In genomic region chr7:116554436-116554835, GRCh38 we compare ENCODE assay signal across 18 cellular contexts. TPM values are rescaled to one million over a fixed set of nuclear protein-coding genes. Genes with fewer than 3 reads are reported as not detected.
DNase-seq lines count a peak whose midpoint lies in the region; ATAC-seq and TF ChIP-seq lines count a peak whose summit lies in the region.
"Had no signal": no experiment of that assay in that cellular context is flagged by ENCODE, and none has a peak within 500 bp of the region (broad histone marks: within the 10 kb centered on the region; RNA-seq: fewer than 3 reads in every experiment).

No MANE protein-coding gene starts in this region.

- intact Hi-C loops in right cardiac atrium (cut with DNase I) (no loop called here), tibial artery (cut with DNase I; ENCODE audit: low total_unique reads) (no loop called here), spleen (cut with DNase I; ENCODE audit: low total_unique reads) (no loop called here), lower leg skin (cut with DNase I; ENCODE audit: low total_unique reads) (no loop called here)

- ATAC-seq in right cardiac atrium: no peak
- ATAC-seq: K562; stimulated activated effector memory CD8-positive, alpha-beta T cell treated with anti-CD3 and anti-CD28 coated beads, Interleukin-12 subunit alpha, Interleukin-12 subunit beta, amount 100 ng/mL, for 72 hours; upper lobe of right lung had no signal

- TF ChIP-seq CTCF in coronary artery (IDR thresholded peaks at IDR 0.05): no peak
- TF ChIP-seq CTCF in tibial artery (IDR thresholded peaks at IDR 0.05): no peak
- TF ChIP-seq CTCF in spleen (IDR thresholded peaks at IDR 0.05 in 8 of 11, conservative IDR thresholded peaks at IDR 0.05 in 3 of 11): no peak
- no peak for TF ChIP-seq CTCF in lower leg skin (IDR thresholded peaks at IDR 0.05)

- H3K27ac ChIP-seq in coronary artery (peak overlapping the region; percentile 63 to 77), right cardiac atrium (ENCODE audit: low read length) (no peak overlapping the region), tibial artery (peak overlapping the region; percentile 73 to 80), spleen (no peak overlapping the region)
- H3K27ac ChIP-seq: upper lobe of right lung had no signal

- DNase-seq in NCI-H345 (lab: John Stamatoyannopoulos, UW) (peak; percentile 2), NCI-H345 treated with DMSO at 0.1 percent for 48 hours (lab: John Stamatoyannopoulos, UW; ENCODE audit: unreplicated experiment) (no peak), coronary artery (ENCODE audit: low spot score) (no peak), right cardiac atrium (peak in 2 of 3 donors; percentile 33 to 79), tibial artery (peak in 1 of 2 donors; percentile 59), spleen (no peak), NK-92 (lab: John Stamatoyannopoulos, UW; ENCODE audit: unreplicated experiment) (no peak), lower leg skin (ENCODE audit: low spot score in 2 of 2) (no peak)
- DNase-seq: activated CD4-positive, alpha-beta T cell treated with anti-CD3 and anti-CD28 coated beads for 1 hour; activated gamma-delta T cell; DMS79 treated with DMSO at 0.1 percent for 48 hours; kidney glomerular epithelial cell; ovary; T-helper 9 cell; upper lobe of right lung had no signal

- H3K4me1 ChIP-seq in right cardiac atrium (ENCODE audit: control insufficient read depth, insufficient read depth, low read length): peaks cover 26% of the 10 kb centered on the region
- H3K4me1 ChIP-seq in tibial artery: peaks cover 0 to 98% (median 32%) of the 10 kb centered on the region in 4 donors
- H3K4me1 ChIP-seq in spleen: peaks cover 0 to 14% (median 4%) of the 10 kb centered on the region in 6 donors

- H3K4me3 ChIP-seq in coronary artery: no peak overlapping the region
- no peak overlapping the region for H3K4me3 ChIP-seq in right cardiac atrium (ENCODE audit: low read length)
- H3K4me3 ChIP-seq in tibial artery: no peak overlapping the region
- no peak overlapping the region for H3K4me3 ChIP-seq in spleen
- H3K4me3 ChIP-seq in lower leg skin (ENCODE audit: low read depth, poor library complexity, severe bottlenecking): no peak overlapping the region
- H3K4me3 ChIP-seq: K562, ovary, smooth muscle cell, upper lobe of right lung had no signal

- H3K27me3 ChIP-seq in right cardiac atrium (ENCODE audit: control insufficient read depth, insufficient read depth) (no peaks in the 10 kb centered on the region), tibial artery (no peaks in the 10 kb centered on the region), spleen (replicated peaks in 1 of 7) (peaks cover 0 to 9% (median 0%) of the 10 kb centered on the region in 7 donors)
- H3K27me3 ChIP-seq: ovary, upper lobe of right lung had no signal

- TF ChIP-seq POLR2A in spleen (IDR thresholded peaks at IDR 0.05) (no peak), lower leg skin (IDR thresholded peaks at IDR 0.05) (no peak)

- H3K9me3 ChIP-seq in right cardiac atrium (ENCODE audit: control insufficient read depth, low read length): no peaks in the 10 kb centered on the region
- no peaks in the 10 kb centered on the region for H3K9me3 ChIP-seq in tibial artery
- H3K9me3 ChIP-seq in spleen: no peaks in the 10 kb centered on the region
- H3K9me3 ChIP-seq: ovary, upper lobe of right lung had no signal

- H3K36me3 ChIP-seq in tibial artery (peaks cover 9 to 18% (median 12%) of the 10 kb centered on the region in 3 donors), spleen (peaks cover 0 to 26% (median 0%) of the 10 kb centered on the region in 6 donors)
- H3K36me3 ChIP-seq: ovary had no signal

RNA-seq across cellular contexts. Expression of gene CAV1, which starts 29.6 kb away (rescaled TPM):
- total RNA-seq in right cardiac atrium (100 to 1,000 TPM; 298 to 502 (median 380) TPM), spleen (100 to 1,000 TPM in 6 of 7 donors, 10 to 100 TPM in 1; 75.4 to 404 (median 241) TPM), lower leg skin (100 to 1,000 TPM in 3 of 4 donors, 10 to 100 TPM in 1; 78.7 to 178 (median 139) TPM)
- polyA plus RNA-seq in right cardiac atrium (269 TPM), spleen (100 to 1,000 TPM in 1 of 3 donors, 10 to 100 TPM in 2; 26.8 to 124 (median 28.0) TPM)

RNA-seq across cellular contexts. Expression of gene CAV2, which starts 54.9 kb away (rescaled TPM):
- total RNA-seq in right cardiac atrium (100 to 1,000 TPM; 179 to 233 (median 200) TPM), spleen (100 to 1,000 TPM in 2 of 7 donors, 10 to 100 TPM in 5; 27.8 to 107 (median 76.1) TPM), lower leg skin (10 to 100 TPM; 47.3 to 72.1 (median 67.7) TPM)
- polyA plus RNA-seq in right cardiac atrium (136 TPM), spleen (10 to 100 TPM; 15.5 to 51.6 (median 20.4) TPM)

Comparison
In these comparisons a context has a peak if more than half of its experiments do, and no peak if none do; other contexts are left out.
1. DNase-seq: peak in NCI-H345 (single experiment) and right cardiac atrium (2 of 3); none in NCI-H345 treated with DMSO at 0.1 percent for 48 hours (single experiment), coronary artery (single experiment), spleen (single experiment), NK-92 (single experiment) and lower leg skin (0 of 2).
2. H3K27ac ChIP-seq: peak in coronary artery (2 of 2) and tibial artery (2 of 2); none in right cardiac atrium (single experiment) and spleen (0 of 8).